8 cellular contexts compared by ENCODE assay signal in genomic region chr1:43358121-43358745, GRCh38. TPM values are rescaled to one million over a fixed set of nuclear protein-coding genes. Genes with fewer than 3 reads are reported as not detected.
DNase-seq lines count a peak whose midpoint lies in the region; ATAC-seq, FAIRE-seq and TF ChIP-seq lines count a peak whose summit lies in the region.

No MANE protein-coding gene starts in this region.

- H3K4me1 ChIP-seq in GM12878 (ENCODE audit: control insufficient read depth, insufficient read depth, low read length) (peaks cover 10% of the 10 kb centered on the region), smooth muscle cell (ENCODE audit: low read depth) (peaks cover 4% of the 10 kb centered on the region)

- H3K27me3 ChIP-seq in GM12878 (replicated peaks in 1 of 2; ENCODE audit: control insufficient read depth in 2 of 2, insufficient read depth in 2 of 2, low read length in 1 of 2) (no peaks in the 10 kb centered on the region), smooth muscle cell (ENCODE audit: low read depth) (no peaks in the 10 kb centered on the region)

- H3K27ac Mint-ChIP-seq in immature natural killer cell, result peak overlapping the region; percentile 80 to 93 (median 87)

- peak overlapping the region; percentile 92 for H3K4me3 ChIP-seq in GM12878
- H3K4me3 ChIP-seq in smooth muscle cell, result peak overlapping the region; percentile 63

- no peak; the same call in 1 of the 2 replicates for TF ChIP-seq POLR2A in GM12891 (IDR thresholded peaks at IDR 0.05; ENCODE audit: low read depth, low read length)
- TF ChIP-seq POLR2A in GM12878 (IDR thresholded peaks at IDR 0.05; ENCODE audit: low read depth, low read length), result no peak; the same call in 1 of the 2 replicates

- FAIRE-seq in GM12891 (lab: Jason Lieb, UNC), result peak; percentile 50
- peak; percentile 59 for FAIRE-seq in GM12878 (lab: Jason Lieb, UNC)

- CTCF ChIA-PET in GM12878 (lab: Yijun Ruan, JAX), result interaction anchor here (0.8 to 3.1 kb wide), 14 partner anchors 9 to 577 kb away, joined by 3 to 44 read pairs (median 4); partner anchors contain the start of genes ELOVL1, HYI, MED8 and SZT2

- H3K4me2 ChIP-seq in GM12878 (ENCODE audit: control insufficient read depth, insufficient read depth) (peak overlapping the region; percentile 96), smooth muscle cell (peak overlapping the region; percentile 86)

- peaks cover 0 to 5% (median 2%) of the 10 kb centered on the region in 3 donors for H3K27me3 Mint-ChIP-seq in immature natural killer cell (ENCODE audit: low read depth in 3 of 3)

- DNase-seq in AG08395 (ENCODE audit: low spot score) (peak; percentile 24), GM12891 (ENCODE audit: insufficient read length, low spot score) (peak; percentile 43), OCI-M1 (lab: John Stamatoyannopoulos, UW) (peak; percentile 85), GM12878 (ENCODE audit: low read depth, low spot score) (peak; percentile 16), immature natural killer cell (peak; percentile 10 to 20 (median 13)), smooth muscle cell (lab: John Stamatoyannopoulos, UW; ENCODE audit: unreplicated experiment) (no peak), occipital lobe (lab: John Stamatoyannopoulos, UW) (no peak)

- POLR2A ChIA-PET in GM12878 (lab: Charles Lee), result interaction anchor here (0.8 to 3.0 kb wide), 9 partner anchors 9 to 292 kb away, joined by 3 to 25 read pairs (median 5); partner anchors contain the start of genes ELOVL1, KDM4A, MED8 and SZT2

- H2AFZ ChIP-seq in GM12878 (ENCODE audit: control insufficient read depth, low read depth, low read length) (peak overlapping the region; percentile 92), smooth muscle cell (ENCODE audit: low read depth) (peak overlapping the region; percentile 73)

- H3K9ac ChIP-seq in GM12878 (ENCODE audit: control insufficient read depth, insufficient read depth, low read length), result peak overlapping the region; percentile 95
- H3K9ac ChIP-seq in smooth muscle cell (ENCODE audit: low read depth), result peak overlapping the region; percentile 73

- peaks cover 8 to 13% of the 10 kb centered on the region in 2 experiments for H3K36me3 ChIP-seq in GM12878 (ENCODE audit: control insufficient read depth in 2 of 2, insufficient read depth in 2 of 2, low read length in 1 of 2)
- no peaks in the 10 kb centered on the region for H3K36me3 ChIP-seq in smooth muscle cell (ENCODE audit: low read depth)

- H4K20me1 ChIP-seq in GM12878 (ENCODE audit: control insufficient read depth, insufficient read depth) (no peaks in the 10 kb centered on the region), smooth muscle cell (ENCODE audit: low read depth) (no peaks in the 10 kb centered on the region)

- peak overlapping the region; percentile 90 to 95 (median 91) for H3K4me3 Mint-ChIP-seq in immature natural killer cell

- peaks cover 18 to 29% of the 10 kb centered on the region in 2 donors for H3K4me1 Mint-ChIP-seq in immature natural killer cell

- in situ Hi-C loops in GM12878 (cut with MboI), result no loop called here

- H3K9me3 ChIP-seq in GM12878 (replicated peaks; ENCODE audit: control insufficient read depth, insufficient read depth, low read length), result no peaks in the 10 kb centered on the region
- no peaks in the 10 kb centered on the region for H3K9me3 ChIP-seq in smooth muscle cell (replicated peaks; ENCODE audit: low read depth)

- TF ChIP-seq CTCF in GM12878 (IDR thresholded peaks at IDR 0.05 in 2 of 3, conservative IDR thresholded peaks at IDR 0.05 in 1 of 3; ENCODE audit: control insufficient read depth in 2 of 3, extremely low read depth in 1 of 3, insufficient read depth in 1 of 3, low read depth in 3 of 3, low read length in 3 of 3) (peak; percentile 42 to 56 (median 48)), smooth muscle cell (IDR thresholded peaks at IDR 0.05; ENCODE audit: borderline replicate concordance, insufficient read depth, poor library complexity, severe bottlenecking) (peak; percentile 23)

- WGBS in GM12878 (ENCODE audit: insufficient coverage, insufficient replicate concordance, low lambda C conversion rate, missing lambda C conversion rate), result 1% methylated on average over 33 of the region's 33 CpGs
- 2% methylated on average over 33 of the region's 33 CpGs for WGBS in smooth muscle cell (ENCODE audit: low lambda C conversion rate)

- BruUV-seq in GM12878 (replicated peaks; lab: Mats Ljungman, UMichigan), result TSS peak; percentile 69

- H3F3A ChIP-seq in smooth muscle cell (ENCODE audit: low read depth), result no peaks in the 10 kb centered on the region

- H3K36me3 Mint-ChIP-seq in immature natural killer cell, result peaks cover 5 to 13% (median 10%) of the 10 kb centered on the region in 3 donors

- peak overlapping the region; percentile 87 for H3K27ac ChIP-seq in GM12878 (ENCODE audit: control insufficient read depth, insufficient read depth)
- H3K27ac ChIP-seq in smooth muscle cell (ENCODE audit: low read depth), result peak overlapping the region; percentile 66

- SMC1A ChIA-PET in GM12878 (lab: Charles Lee; ENCODE audit: uncharacterized antibody, unreplicated experiment), result interaction anchor here (0.6 to 4.5 kb wide), 15 partner anchors 10 to 134 kb away, joined by 3 to 26 read pairs (median 4); partner anchors contain the start of genes ELOVL1, MED8 and SZT2

- no peaks in the 10 kb centered on the region for H3K9me3 Mint-ChIP-seq in immature natural killer cell

- peaks cover 34% of the 10 kb centered on the region for H3K79me2 ChIP-seq in GM12878 (ENCODE audit: control insufficient read depth, insufficient read depth, low read length)
- H3K79me2 ChIP-seq in smooth muscle cell (ENCODE audit: low read depth), result peaks cover 3% of the 10 kb centered on the region

- RAD21 ChIA-PET in GM12878 (lab: Charles Lee; ENCODE audit: unreplicated experiment), result interaction anchor here (0.7 to 3.2 kb wide), 16 partner anchors 10 to 445 kb away, joined by 3 to 49 read pairs (median 6); partner anchors contain the start of gene ELOVL1

- TF ChIP-seq RAD21 in GM12878 (IDR thresholded peaks at IDR 0.05; ENCODE audit: insufficient read depth, low read depth, low read length), result peak; percentile 57

- ATAC-seq in HG03342 (IDR thresholded peaks at IDR 0.05; ENCODE audit: unreplicated experiment), result peak; percentile 23
- peak; percentile 62 for ATAC-seq in GM12878

- intact Hi-C loops in GM12878 (cut with micrococcal nuclease; ENCODE audit: unreplicated experiment), result loop anchor here (2.0 kb wide), 1 partner anchor 119 kb away; no protein-coding TSS in a partner anchor

- no peak for TF ChIP-seq EP300 in GM12878 (IDR thresholded peaks at IDR 0.05; ENCODE audit: borderline replicate concordance in 1 of 2, control insufficient read depth in 1 of 2, low read depth in 2 of 2, low read length in 2 of 2)

RNA-seq across cellular contexts. Expression of gene CDC20, which starts 0.5 kb away (rescaled TPM):
- polyA plus RNA-seq in GM12891 (2012; ENCODE audit: low read depth, missing spikeins), result 64.3 TPM
- 12.5 and 14.0 TPM in 2 replicates for total RNA-seq in GM12878 (2013; cell fraction: nucleolus; rRNA removed)
- total RNA-seq in GM12878 (2014; rRNA removed) (197 and 213 TPM in 2 replicates), GM12878 (2014; rRNA removed; fragmentation: Illumina TruSeq; extraction: Trizol) (81.5 and 82.0 TPM in 2 replicates), GM12878 (2021) (192 and 205 TPM in 2 replicates), smooth muscle cell (7.8 and 17.4 TPM in 2 replicates), occipital lobe (4.2 TPM)
- polyA plus RNA-seq in GM12878 (2011; ENCODE audit: low read depth), result 33.1 TPM
- polyA plus RNA-seq in GM12878 (2011; rRNA removed) (37.3 and 103 TPM in 2 replicates), GM12878 (2014; fragmentation: Illumina TruSeq; extraction: Trizol) (91.9 and 135 TPM in 2 replicates), GM12878 (2014; fragmentation: Nextera tagmentation; extraction: Ambion mirVana) (10 to 100 TPM; 36.3 to 63.1 TPM), GM12878 (2014; rRNA removed) (165 and 225 TPM in 2 replicates), GM12878 (2016; fragmentation: Nextera tagmentation; extraction: Ambion mirVana) (100 to 1,000 TPM; 299 to 347 TPM), immature natural killer cell (1 to 10 TPM in 2 of 3 donors, under 1 TPM in 1; 0.69 to 4.0 (median 3.0) TPM), smooth muscle cell (17.2 and 18.7 TPM in 2 replicates)
- 137 and 176 TPM in 2 replicates for polyA plus RNA-seq in GM12878 (2011; cell fraction: cytosol; rRNA removed)
- 181 and 197 TPM in 2 replicates for polyA plus RNA-seq in GM12878 (2011; cell fraction: nucleus; rRNA removed)
- polyA plus RNA-seq in GM12878 (2012), result 62.9 and 68.2 TPM in 2 replicates
- 128 and 180 TPM in 2 replicates for polyA minus RNA-seq in GM12878 (2011; rRNA and poly(A)+ RNA removed)
- 67.0 and 84.4 TPM in 2 replicates for polyA minus RNA-seq in GM12878 (2011; cell fraction: cytosol; rRNA and poly(A)+ RNA removed)
- polyA minus RNA-seq in GM12878 (2011; cell fraction: nucleus; rRNA and poly(A)+ RNA removed), result 40.5 and 61.7 TPM in 2 replicates

RNA-seq across cellular contexts. Expression of gene ELOVL1, which starts 9.6 kb away (rescaled TPM):
- polyA plus RNA-seq in GM12891 (2012; ENCODE audit: low read depth, missing spikeins), result 63.5 TPM
- total RNA-seq in GM12878 (2013; cell fraction: nucleolus; rRNA removed), result 21.6 and 23.9 TPM in 2 replicates
- total RNA-seq in GM12878 (2014; rRNA removed) (77.4 and 88.2 TPM in 2 replicates), GM12878 (2014; rRNA removed; fragmentation: Illumina TruSeq; extraction: Trizol) (55.4 and 58.5 TPM in 2 replicates), GM12878 (2021) (66.8 and 68.0 TPM in 2 replicates), smooth muscle cell (57.0 and 109 TPM in 2 replicates), occipital lobe (7.0 TPM)
- polyA plus RNA-seq in GM12878 (2011; ENCODE audit: low read depth), result 96.7 TPM
- polyA plus RNA-seq in GM12878 (2011; rRNA removed) (88.7 and 139 TPM in 2 replicates), GM12878 (2014; fragmentation: Illumina TruSeq; extraction: Trizol) (102 and 126 TPM in 2 replicates), GM12878 (2014; fragmentation: Nextera tagmentation; extraction: Ambion mirVana) (10 to 100 TPM; 62.7 to 68.4 TPM), GM12878 (2014; rRNA removed) (91.3 and 97.8 TPM in 2 replicates), GM12878 (2016; fragmentation: Nextera tagmentation; extraction: Ambion mirVana) (100 to 1,000 TPM in 1 of 2 experiments, 10 to 100 TPM in 1; 92.6 to 111 TPM), immature natural killer cell (100 to 1,000 TPM in 2 of 3 donors, 10 to 100 TPM in 1; 99.8 to 189 (median 113) TPM), smooth muscle cell (101 and 104 TPM in 2 replicates)
- polyA plus RNA-seq in GM12878 (2011; cell fraction: cytosol; rRNA removed), result 127 and 142 TPM in 2 replicates
- polyA plus RNA-seq in GM12878 (2011; cell fraction: nucleus; rRNA removed), result 123 and 135 TPM in 2 replicates
- 59.9 and 92.0 TPM in 2 replicates for polyA plus RNA-seq in GM12878 (2012)
- polyA minus RNA-seq in GM12878 (2011; rRNA and poly(A)+ RNA removed), result 69.1 and 73.7 TPM in 2 replicates
- polyA minus RNA-seq in GM12878 (2011; cell fraction: cytosol; rRNA and poly(A)+ RNA removed), result 17.8 and 25.6 TPM in 2 replicates
- polyA minus RNA-seq in GM12878 (2011; cell fraction: nucleus; rRNA and poly(A)+ RNA removed), result 19.2 and 27.0 TPM in 2 replicates

RNA-seq across cellular contexts. Expression of gene MPL, which starts 20.6 kb away (rescaled TPM):
- polyA plus RNA-seq in GM12891 (2012; ENCODE audit: low read depth, missing spikeins), result not detected
- total RNA-seq in GM12878 (2013; cell fraction: nucleolus; rRNA removed), result not detected in 2 replicates
- total RNA-seq in GM12878 (2014; rRNA removed) (not detected in 2 replicates), GM12878 (2014; rRNA removed; fragmentation: Illumina TruSeq; extraction: Trizol) (not detected in 2 replicates), GM12878 (2021) (not detected in 2 replicates), smooth muscle cell (not detected in 2 replicates), occipital lobe (not detected)
- not detected for polyA plus RNA-seq in GM12878 (2011; ENCODE audit: low read depth)
- polyA plus RNA-seq in GM12878 (2011; rRNA removed) (not detected in 2 replicates), GM12878 (2014; fragmentation: Illumina TruSeq; extraction: Trizol) (not detected in 2 replicates), GM12878 (2014; fragmentation: Nextera tagmentation; extraction: Ambion mirVana) (not detected), GM12878 (2014; rRNA removed) (not detected in 2 replicates), GM12878 (2016; fragmentation: Nextera tagmentation; extraction: Ambion mirVana) (not detected), immature natural killer cell (under 1 TPM in 1 of 3 donors, not detected in 2; 0.57 TPM), smooth muscle cell (not detected in 2 replicates)
- not detected in 2 replicates for polyA plus RNA-seq in GM12878 (2011; cell fraction: cytosol; rRNA removed)
- polyA plus RNA-seq in GM12878 (2011; cell fraction: nucleus; rRNA removed), result not detected in 2 replicates
- polyA plus RNA-seq in GM12878 (2012), result not detected in 2 replicates
- polyA minus RNA-seq in GM12878 (2011; rRNA and poly(A)+ RNA removed), result not detected in 2 replicates
- not detected in 2 replicates for polyA minus RNA-seq in GM12878 (2011; cell fraction: cytosol; rRNA and poly(A)+ RNA removed)
- not detected in 2 replicates for polyA minus RNA-seq in GM12878 (2011; cell fraction: nucleus; rRNA and poly(A)+ RNA removed)

RNA-seq across cellular contexts. Expression of gene MED8, which starts 31.4 kb away (rescaled TPM):
- polyA plus RNA-seq in GM12891 (2012; ENCODE audit: low read depth, missing spikeins), result 38.3 TPM
- 71.8 and 72.3 TPM in 2 replicates for total RNA-seq in GM12878 (2013; cell fraction: nucleolus; rRNA removed)
- total RNA-seq in GM12878 (2014; rRNA removed), result 39.7 and 42.6 TPM in 2 replicates
- total RNA-seq in GM12878 (2014; rRNA removed; fragmentation: Illumina TruSeq; extraction: Trizol), result 32.6 and 33.3 TPM in 2 replicates
- 37.4 and 39.4 TPM in 2 replicates for total RNA-seq in GM12878 (2021)
- polyA plus RNA-seq in GM12878 (2011; ENCODE audit: low read depth), result 33.4 TPM
- polyA plus RNA-seq in GM12878 (2011; rRNA removed), result 16.5 and 20.2 TPM in 2 replicates
- 19.1 and 23.5 TPM in 2 replicates for polyA plus RNA-seq in GM12878 (2011; cell fraction: cytosol; rRNA removed)
- polyA plus RNA-seq in GM12878 (2011; cell fraction: nucleus; rRNA removed), result 32.6 and 36.7 TPM in 2 replicates
- polyA plus RNA-seq in GM12878 (2012), result 43.9 and 45.3 TPM in 2 replicates
- polyA plus RNA-seq in GM12878 (2014; fragmentation: Illumina TruSeq; extraction: Trizol), result 37.6 and 39.2 TPM in 2 replicates
- polyA plus RNA-seq in GM12878 (2014; fragmentation: Nextera tagmentation; extraction: Ambion mirVana), result 10 to 100 TPM; 59.8 to 61.7 TPM
- polyA plus RNA-seq in GM12878 (2014; rRNA removed), result 21.9 and 25.4 TPM in 2 replicates
- polyA plus RNA-seq in GM12878 (2016; fragmentation: Nextera tagmentation; extraction: Ambion mirVana), result 10 to 100 TPM; 57.3 to 58.7 TPM
- polyA minus RNA-seq in GM12878 (2011; rRNA and poly(A)+ RNA removed), result 15.9 and 18.0 TPM in 2 replicates
- 10.0 and 11.0 TPM in 2 replicates for polyA minus RNA-seq in GM12878 (2011; cell fraction: cytosol; rRNA and poly(A)+ RNA removed)
- 15.5 and 20.4 TPM in 2 replicates for polyA minus RNA-seq in GM12878 (2011; cell fraction: nucleus; rRNA and poly(A)+ RNA removed)
- 10 to 100 TPM; 24.8 to 43.3 (median 31.4) TPM for polyA plus RNA-seq in immature natural killer cell
- 61.4 and 75.2 TPM in 2 replicates for total RNA-seq in smooth muscle cell
- polyA plus RNA-seq in smooth muscle cell, result 76.3 and 77.4 TPM in 2 replicates
- total RNA-seq in occipital lobe, result 20.7 TPM

RNA-seq across cellular contexts. Expression of gene SZT2, which starts 31.5 kb away (rescaled TPM):
- 11.0 TPM for polyA plus RNA-seq in GM12891 (2012; ENCODE audit: low read depth, missing spikeins)
- 188 and 198 TPM in 2 replicates for total RNA-seq in GM12878 (2013; cell fraction: nucleolus; rRNA removed)
- total RNA-seq in GM12878 (2014; rRNA removed) (16.5 and 18.0 TPM in 2 replicates), GM12878 (2014; rRNA removed; fragmentation: Illumina TruSeq; extraction: Trizol) (12.5 and 12.7 TPM in 2 replicates), GM12878 (2021) (33.8 and 38.3 TPM in 2 replicates), smooth muscle cell (12.3 and 20.8 TPM in 2 replicates), occipital lobe (17.3 TPM)
- polyA plus RNA-seq in GM12878 (2011; ENCODE audit: low read depth), result 10.4 TPM
- polyA plus RNA-seq in GM12878 (2011; rRNA removed) (6.0 and 10.7 TPM in 2 replicates), GM12878 (2014; fragmentation: Illumina TruSeq; extraction: Trizol) (11.1 and 16.5 TPM in 2 replicates), GM12878 (2014; fragmentation: Nextera tagmentation; extraction: Ambion mirVana) (1 to 10 TPM; 1.4 to 1.9 TPM), GM12878 (2014; rRNA removed) (23.8 and 27.3 TPM in 2 replicates), GM12878 (2016; fragmentation: Nextera tagmentation; extraction: Ambion mirVana) (10 to 100 TPM in 1 of 2 experiments, 1 to 10 TPM in 1; 10.0 to 12.6 TPM), immature natural killer cell (1 to 10 TPM; 3.4 to 8.3 (median 4.5) TPM), smooth muscle cell (9.0 and 13.6 TPM in 2 replicates)
- 6.8 and 8.6 TPM in 2 replicates for polyA plus RNA-seq in GM12878 (2011; cell fraction: cytosol; rRNA removed)
- polyA plus RNA-seq in GM12878 (2011; cell fraction: nucleus; rRNA removed), result 72.8 and 81.1 TPM in 2 replicates
- 14.3 and 15.1 TPM in 2 replicates for polyA plus RNA-seq in GM12878 (2012)
- 42.5 and 57.0 TPM in 2 replicates for polyA minus RNA-seq in GM12878 (2011; rRNA and poly(A)+ RNA removed)
- 7.5 and 8.1 TPM in 2 replicates for polyA minus RNA-seq in GM12878 (2011; cell fraction: cytosol; rRNA and poly(A)+ RNA removed)
- 46.7 and 73.6 TPM in 2 replicates for polyA minus RNA-seq in GM12878 (2011; cell fraction: nucleus; rRNA and poly(A)+ RNA removed)

Comparison
In these comparisons a context has a peak if more than half of its experiments do, and no peak if none do; other contexts are left out.
1. DNase-seq: peak in AG08395 (single experiment), GM12891 (single experiment), OCI-M1 (single experiment), GM12878 (single experiment) and immature natural killer cell (3 of 3); none in smooth muscle cell (single experiment) and occipital lobe (single experiment).